Comparison of ENCODE assay signal across 21 cellular contexts in genomic region chr18:10052871-10053270, GRCh38.
DNase-seq lines count a peak whose midpoint lies in the region; ATAC-seq and TF ChIP-seq lines count a peak whose summit lies in the region.
"Had no signal": no experiment of that assay in that cellular context is flagged by ENCODE, and none has a peak within 500 bp of the region (broad histone marks: within the 10 kb centered on the region; RNA-seq: fewer than 3 reads in every experiment).

No MANE protein-coding gene starts in this region.

- H3K27me3 ChIP-seq in IMR-90 (ENCODE audit: control insufficient read depth, insufficient read depth, low read length) (no peaks in the 10 kb centered on the region), dorsolateral prefrontal cortex (peaks cover 0 to 8% (median 0%) of the 10 kb centered on the region in 45 donors), mesenchymal stem cell (ENCODE audit: control insufficient read depth in 1 of 2, insufficient read depth in 1 of 2, low read length in 2 of 2) (no peaks in the 10 kb centered on the region), aorta (ENCODE audit: control insufficient read depth in 1 of 2, insufficient read depth in 2 of 2, low read length in 1 of 2) (no peaks in the 10 kb centered on the region)

- peak overlapping the region; percentile 92 for H2AK5ac ChIP-seq in IMR-90 (ENCODE audit: low read depth, low read length)
- H2AK5ac ChIP-seq in mesenchymal stem cell (ENCODE audit: low read length, severe bottlenecking), result no peak overlapping the region

- H3K4me1 Mint-ChIP-seq in type B pancreatic cell (ENCODE audit: unreplicated experiment), result peaks cover 18% of the 10 kb centered on the region

- H2AK9ac ChIP-seq in IMR-90 (replicated peaks; ENCODE audit: low read depth, low read length, poor library complexity), result peak overlapping the region; percentile 42

- no peaks in the 10 kb centered on the region for H3K9me3 ChIP-seq in IMR-90 (ENCODE audit: control insufficient read depth, insufficient read depth, low read length)
- no peaks in the 10 kb centered on the region for H3K9me3 ChIP-seq in mesenchymal stem cell (ENCODE audit: control insufficient read depth, low read length)
- H3K9me3 ChIP-seq in aorta (ENCODE audit: control insufficient read depth, low read length), result no peaks in the 10 kb centered on the region
- H3K9me3 ChIP-seq: A549, HAP-1 had no signal

- peak overlapping the region; percentile 94 for H2BK12ac ChIP-seq in mesenchymal stem cell (ENCODE audit: low read length in 2 of 2)

- no peak overlapping the region for H2AFZ ChIP-seq in IMR-90 (replicated peaks; ENCODE audit: low read length, poor library complexity)
- no peak overlapping the region for H2AFZ ChIP-seq in mesenchymal stem cell (ENCODE audit: low read depth, low read length)
- H2AFZ ChIP-seq: GM23248 had no signal

- H3K14ac ChIP-seq in IMR-90 (replicated peaks; ENCODE audit: low read depth, low read length), result peak overlapping the region; percentile 67; the same call in 1 of the 2 replicates
- no peak overlapping the region for H3K14ac ChIP-seq in mesenchymal stem cell (ENCODE audit: low read length in 2 of 2)

- H3K27ac ChIP-seq in IMR-90 (ENCODE audit: insufficient read depth, low read length) (no peak overlapping the region), dorsolateral prefrontal cortex (peak overlapping the region in 56 of 59 donors; percentile 35 to 95 (median 84)), mesenchymal stem cell (ENCODE audit: low read length, poor library complexity, severe bottlenecking) (no peak overlapping the region), temporal lobe (ENCODE audit: low read depth, low read length) (peak overlapping the region; percentile 80), aorta (ENCODE audit: low read depth in 1 of 2, low read length in 2 of 2) (no peak overlapping the region)
- H3K27ac ChIP-seq: A549, GM23248 had no signal

- dilution Hi-C loops in IMR-90 (cut with HindIII; ENCODE audit: low sequenced_read_pairs, unreplicated experiment), result no loop called here

- peaks cover 31% of the 10 kb centered on the region for H3K4me1 ChIP-seq in IMR-90 (ENCODE audit: control insufficient read depth, insufficient read depth, low read length)
- peaks cover 3% of the 10 kb centered on the region for H3K4me1 ChIP-seq in mesenchymal stem cell (ENCODE audit: control insufficient read depth, insufficient read depth, low read depth, low read length)
- H3K4me1 ChIP-seq in aorta (ENCODE audit: control insufficient read depth in 1 of 2, insufficient read depth in 2 of 2, low read length in 2 of 2), result peaks cover 0 to 5% of the 10 kb centered on the region in 2 donors
- H3K4me1 ChIP-seq: HAP-1 had no signal

- H3K4me3 ChIP-seq in IMR-90 (ENCODE audit: insufficient read depth, low read depth, low read length) (no peak overlapping the region), dorsolateral prefrontal cortex (no peak overlapping the region), mesenchymal stem cell (ENCODE audit: insufficient read depth in 1 of 2, low read depth in 1 of 2, low read length in 2 of 2) (no peak overlapping the region), aorta (ENCODE audit: low read length in 2 of 2) (no peak overlapping the region)
- H3K4me3 ChIP-seq: A549, GM12878, GM23248, HAP-1 had no signal

- TF ChIP-seq CTCF in IMR-90 (conservative IDR thresholded peaks at IDR 0.05; ENCODE audit: low read depth, low read length) (no peak), dorsolateral prefrontal cortex (IDR thresholded peaks at IDR 0.05 in 54 of 56, conservative IDR thresholded peaks at IDR 0.05 in 2 of 56; ENCODE audit: low read depth in 1 of 56, partially characterized antibody in 56 of 56) (no peak), type B pancreatic cell (conservative IDR thresholded peaks at IDR 0.05) (no peak)

- H2BK15ac ChIP-seq in IMR-90 (ENCODE audit: low read depth, low read length) (peak overlapping the region; percentile 72; the same call in 2 of the 3 replicates), mesenchymal stem cell (ENCODE audit: low read depth, poor library complexity, severe bottlenecking) (no peak overlapping the region)

- 0 out of 4 replicates have a peak, but pooled peaks cover 0 to 5% of the 10 kb centered on the region in 2 experiments for H3K79me1 ChIP-seq in IMR-90 (ENCODE audit: low read depth in 1 of 2, low read length in 2 of 2)
- no peaks in the 10 kb centered on the region for H3K79me1 ChIP-seq in mesenchymal stem cell (replicated peaks; ENCODE audit: low read length, poor library complexity, severe bottlenecking)

- peaks cover 2% of the 10 kb centered on the region; the same call in 1 of the 2 replicates for H4K20me1 ChIP-seq in IMR-90 (ENCODE audit: insufficient read depth, low read length)

- no peaks in the 10 kb centered on the region for H3K9me3 Mint-ChIP-seq in type B pancreatic cell

- H2BK120ac ChIP-seq in IMR-90 (ENCODE audit: low read depth, low read length) (peak overlapping the region; percentile 83), mesenchymal stem cell (ENCODE audit: low read depth, low read length) (no peak overlapping the region)

- no peak overlapping the region for H3K56ac ChIP-seq in IMR-90 (ENCODE audit: extremely low read depth, insufficient read depth, low read length)

- in situ Hi-C loops in IMR-90 (cut with MboI; ENCODE audit: low sequenced_read_pairs), result no loop called here

- WGBS in IMR-90 (ENCODE audit: extremely low coverage in 2 of 2, insufficient read length in 1 of 2), 2 experiments, result 100% methylated on average over 1 of the region's 3 CpGs; no CpG with 5 or more reads in 1 of the 2 experiments
- 100% methylated on average over 1 of the region's 3 CpGs for WGBS in mesenchymal stem cell
- WGBS in aorta, 2 donors, result 95 to 97% methylated on average over 3 of the region's 3 CpGs

- 0 out of 2 replicates have a peak overlapping the region, but pooled peaks have one; percentile 12 for H4K5ac ChIP-seq in IMR-90 (ENCODE audit: low read depth, low read length)

- H3K36me3 Mint-ChIP-seq in type B pancreatic cell, result no peaks in the 10 kb centered on the region

- intact Hi-C loops in IMR-90 (cut with micrococcal nuclease) (no loop called here), dorsolateral prefrontal cortex (cut with DNase I) (no loop called here), aorta (cut with DNase I) (no loop called here)

- H4K91ac ChIP-seq in IMR-90 (ENCODE audit: insufficient read depth, low read depth, low read length) (peak overlapping the region; percentile 50; the same call in 1 of the 2 replicates), mesenchymal stem cell (ENCODE audit: low read length) (no peak overlapping the region)

- no peak overlapping the region for H2BK5ac ChIP-seq in IMR-90 (ENCODE audit: low read depth, low read length, poor library complexity, severe bottlenecking)
- H2BK5ac ChIP-seq in mesenchymal stem cell (ENCODE audit: low read depth, low read length, poor library complexity, severe bottlenecking), result no peak overlapping the region

- POLR2A ChIA-PET in IMR-90 (lab: Charles Lee; ENCODE audit: unreplicated experiment), result no interaction called here

- TF ChIP-seq RAD21 in IMR-90 (IDR thresholded peaks at IDR 0.05; ENCODE audit: low read length), result no peak

- no peak for DNase-seq in IMR-90
- DNase-seq in dorsolateral prefrontal cortex, result no peak
- DNase-seq in mesenchymal stem cell, result no peak
- DNase-seq in type B pancreatic cell (ENCODE audit: extremely low spot score, unreplicated experiment), result no peak
- no peak for DNase-seq in aorta
- DNase-seq in RKO (ENCODE audit: low spot score), result no peak
- DNase-seq: DMS79, KG1, NCI-H1092 treated with DMSO at 0.1 percent for 48 hours, NCI-H1436 treated with DMSO at 0.1 percent for 48 hours, NCI-H2029, NCI-H524 treated with DMSO at 0.1 percent for 48 hours, NCI-H82 had no signal

- CTCF ChIA-PET in IMR-90 (lab: Yijun Ruan, JAX), result no interaction called here

- H2BK20ac ChIP-seq in IMR-90 (ENCODE audit: low read depth, low read length), result peak overlapping the region; percentile 68; the same call in 1 of the 2 replicates

- no peak for ATAC-seq in IMR-90 (ENCODE audit: low read depth)
- ATAC-seq in aorta (ENCODE audit: low FRiP score), result no peak
- no peak for ATAC-seq in HG03025 (IDR thresholded peaks at IDR 0.05; ENCODE audit: low FRiP score, unreplicated experiment)
- ATAC-seq: A549, GM12878, Panc1 had no signal

- H3K27me3 Mint-ChIP-seq in type B pancreatic cell, result no peaks in the 10 kb centered on the region

- H3K23ac ChIP-seq in IMR-90 (ENCODE audit: low read depth, low read length) (peak overlapping the region; percentile 25; the same call in 1 of the 2 replicates), mesenchymal stem cell (ENCODE audit: low read length in 2 of 2) (no peak overlapping the region)

- H3K36me3 ChIP-seq in IMR-90 (ENCODE audit: control insufficient read depth, insufficient read depth, low read length), result no peaks in the 10 kb centered on the region
- no peaks in the 10 kb centered on the region for H3K36me3 ChIP-seq in mesenchymal stem cell (ENCODE audit: control insufficient read depth in 1 of 2, insufficient read depth in 2 of 2, low read depth in 1 of 2, low read length in 2 of 2)
- H3K36me3 ChIP-seq in aorta (ENCODE audit: control insufficient read depth in 1 of 2, insufficient read depth in 2 of 2, low read length in 1 of 2), result no peaks in the 10 kb centered on the region
- H3K36me3 ChIP-seq: HAP-1 had no signal

- H4K8ac ChIP-seq in IMR-90 (ENCODE audit: low read depth in 2 of 2, low read length in 2 of 2), result no peak overlapping the region
- peak overlapping the region; percentile 8 for H4K8ac ChIP-seq in mesenchymal stem cell (ENCODE audit: low read length)

- H3K18ac ChIP-seq in IMR-90 (ENCODE audit: low read depth, low read length) (peak overlapping the region; percentile 28; the same call in 1 of the 2 replicates), mesenchymal stem cell (ENCODE audit: low read depth in 1 of 2, low read length in 2 of 2) (peak overlapping the region; percentile 46 to 90)

- BruUV-seq in IMR-90 (replicated peaks; lab: Mats Ljungman, UMichigan), result no TSS peak

- H3K4ac ChIP-seq in IMR-90 (ENCODE audit: low read depth, low read length) (peak overlapping the region; percentile 78), mesenchymal stem cell (ENCODE audit: low read depth in 1 of 2, low read length in 2 of 2) (peak overlapping the region; percentile 81 to 95)

- no peak for TF ChIP-seq POLR2A in IMR-90 (IDR thresholded peaks at IDR 0.05; ENCODE audit: low read depth, low read length)

- H3K4me2 ChIP-seq in IMR-90 (ENCODE audit: low read depth, low read length), result no peak overlapping the region
- H3K4me2 ChIP-seq in mesenchymal stem cell (ENCODE audit: low read length, poor library complexity, severe bottlenecking), result no peak overlapping the region
- H3K4me2 ChIP-seq: A549 had no signal

- H3K9ac ChIP-seq in IMR-90 (ENCODE audit: low read depth, low read length) (no peak overlapping the region), mesenchymal stem cell (ENCODE audit: low read length) (no peak overlapping the region)
- H3K9ac ChIP-seq: GM23248 had no signal

- no peak overlapping the region for H3K27ac Mint-ChIP-seq in type B pancreatic cell
- H3K27ac Mint-ChIP-seq: B cell had no signal

- H3K9me1 ChIP-seq in IMR-90 (ENCODE audit: insufficient read depth, low read length), result peaks cover 23% of the 10 kb centered on the region

- H3K4me3 Mint-ChIP-seq in type B pancreatic cell, result no peak overlapping the region
- H3K4me3 Mint-ChIP-seq: B cell had no signal

TF ChIP-seq in IMR-90, 13 proteins besides CTCF, POLR2A, EP300 and RAD21:
- TF ChIP-seq RCOR1 (IDR thresholded peaks at IDR 0.05; ENCODE audit: insufficient replicate concordance, low read length), result no peak

Comparison
In these comparisons a context has a peak if more than half of its experiments do, and no peak if none do; other contexts are left out.
1. H3K27ac ChIP-seq: peak in dorsolateral prefrontal cortex (56 of 59) and temporal lobe (single experiment); none in IMR-90 (single experiment), mesenchymal stem cell (single experiment) and aorta (0 of 2).